In the genomic region with DNA sequence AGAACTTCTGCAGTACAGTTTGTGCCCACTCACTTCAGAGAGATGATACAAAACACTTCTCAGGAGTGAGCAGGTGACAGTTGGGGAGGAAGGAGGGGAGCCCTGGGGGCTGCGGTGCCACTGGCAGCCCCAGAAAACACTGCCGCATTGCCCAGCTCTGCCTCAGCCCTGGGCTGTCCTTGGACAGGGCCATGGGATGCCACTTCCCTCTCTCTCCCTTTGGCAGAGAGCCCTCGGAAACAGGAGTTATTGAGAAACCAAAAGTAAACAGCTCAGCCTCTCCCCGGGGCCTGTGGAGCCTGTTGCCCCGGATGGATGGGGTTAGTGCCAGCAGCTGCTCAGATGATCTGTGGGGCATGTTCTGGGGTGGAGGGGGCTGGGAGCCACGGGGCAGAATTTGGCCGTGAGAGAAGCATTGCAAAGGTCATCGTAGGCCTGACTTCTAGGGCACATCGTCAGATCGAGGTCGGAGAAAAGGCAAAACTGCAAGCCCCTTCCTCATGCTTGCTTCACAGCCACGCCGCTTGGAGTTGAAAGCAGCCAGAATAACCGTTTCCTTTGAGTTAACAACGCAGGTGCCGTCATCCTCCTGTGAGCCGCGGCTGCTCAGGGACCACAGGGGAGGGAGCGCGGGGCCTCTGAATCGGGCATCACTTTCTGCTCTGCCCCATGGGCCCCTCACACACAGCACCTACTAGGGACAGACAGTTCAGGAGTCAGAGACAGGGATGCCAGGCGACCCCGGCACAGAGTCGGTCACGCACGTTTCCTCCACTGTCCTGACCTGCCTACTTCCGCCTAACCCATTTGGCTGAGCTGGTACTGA, we compare ENCODE assay signal across 8 cellular contexts.
A peak's percentile ranks its signal among the peaks of the same experiment; 100 is the strongest.
DNase-seq lines count a peak whose midpoint lies in the region; ATAC-seq, FAIRE-seq and TF ChIP-seq lines count a peak whose summit lies in the region.

No MANE protein-coding gene starts in this region.

- peak overlapping the region; percentile 98 for H2AFZ ChIP-seq in osteoblast (ENCODE audit: low read length)

- H3K4me3 ChIP-seq in esophagus squamous epithelium, result peak overlapping the region; percentile 17 to 61 (median 44)
- H3K4me3 ChIP-seq in osteoblast (ENCODE audit: insufficient read depth, low read length), result peak overlapping the region; percentile 73
- peak overlapping the region; percentile 3 for H3K4me3 ChIP-seq in urinary bladder (ENCODE audit: low read depth, low read length)

- H3K36me3 ChIP-seq in esophagus squamous epithelium (no peaks in the 10 kb centered on the region), osteoblast (ENCODE audit: insufficient read depth, low read length) (no peaks in the 10 kb centered on the region), urinary bladder (ENCODE audit: insufficient read depth) (no peaks in the 10 kb centered on the region)

- H3K4me1 ChIP-seq in esophagus squamous epithelium (peaks cover 13 to 34% (median 16%) of the 10 kb centered on the region in 3 donors), osteoblast (ENCODE audit: insufficient read depth, low read length) (peaks cover 11% of the 10 kb centered on the region), urinary bladder (ENCODE audit: insufficient read depth) (no peaks in the 10 kb centered on the region)

- TF ChIP-seq POLR2A in esophagus squamous epithelium (IDR thresholded peaks at IDR 0.05), result no peak

- WGBS in esophagus squamous epithelium, 2 donors, result 9 to 13% methylated on average over 6 to 7 of the region's 27 CpGs
- WGBS in urinary bladder, result 42% methylated on average over 27 of the region's 27 CpGs

- intact Hi-C loops in esophagus squamous epithelium (cut with DNase I), result no loop called here

- no peaks in the 10 kb centered on the region for H4K20me1 ChIP-seq in osteoblast (ENCODE audit: insufficient read depth, low read length)

- peak; percentile 68 for ATAC-seq in HG02763 (IDR thresholded peaks at IDR 0.05; ENCODE audit: unreplicated experiment)
- no peak for ATAC-seq in HG03520 (IDR thresholded peaks at IDR 0.05; ENCODE audit: unreplicated experiment)

- no peaks in the 10 kb centered on the region for H3K79me2 ChIP-seq in osteoblast (ENCODE audit: insufficient read depth, low read length)

- H3K27me3 ChIP-seq in esophagus squamous epithelium, result no peaks in the 10 kb centered on the region
- H3K27me3 ChIP-seq in osteoblast (ENCODE audit: insufficient read depth, low read length), result no peaks in the 10 kb centered on the region

- peak overlapping the region; percentile 87 for H3K4me2 ChIP-seq in osteoblast (ENCODE audit: insufficient read depth, low read length)

- TF ChIP-seq CTCF in esophagus squamous epithelium (IDR thresholded peaks at IDR 0.05), result no peak
- no peak for TF ChIP-seq CTCF in osteoblast (IDR thresholded peaks at IDR 0.05; ENCODE audit: extremely low read depth, low read depth, low read length)

- FAIRE-seq in GM18507 (lab: Jason Lieb, UNC), result peak; percentile 84

- peak overlapping the region; percentile 78 to 89 (median 86) for H3K27ac ChIP-seq in esophagus squamous epithelium
- peak overlapping the region; percentile 51 for H3K27ac ChIP-seq in osteoblast (ENCODE audit: low read depth, low read length)
- peak overlapping the region; percentile 51 for H3K27ac ChIP-seq in urinary bladder (ENCODE audit: low read depth)

- peak; percentile 33 for DNase-seq in GM18507 (ENCODE audit: extremely low spot score, insufficient read length, low read depth)
- DNase-seq in NCI-H2196 (lab: John Stamatoyannopoulos, UW; ENCODE audit: unreplicated experiment), result peak; percentile 85
- DNase-seq in activated CD8-positive, alpha-beta memory T cell treated with anti-CD3 and anti-CD28 coated beads, Interleukin-2, amount 50 U/mL, for 48 hours, result peak; percentile 78
- DNase-seq in esophagus squamous epithelium (lab: John Stamatoyannopoulos, UW), result peak; percentile 16
- peak; percentile 94 for DNase-seq in osteoblast (ENCODE audit: insufficient read length, low spot score, missing footprints)

- H3K9me3 ChIP-seq in esophagus squamous epithelium (no peaks in the 10 kb centered on the region), osteoblast (ENCODE audit: low read depth, low read length) (no peaks in the 10 kb centered on the region)

Comparison
In these comparisons a context has a peak if more than half of its experiments do, and no peak if none do; other contexts are left out.
1. DNase-seq: peak in every context shown above with its lines; median percentile 94 in osteoblast; 85 in NCI-H2196; 78 in activated CD8-positive, alpha-beta memory T cell treated with anti-CD3 and anti-CD28 coated beads, Interleukin-2, amount 50 U/mL, for 48 hours; 33 in GM18507; 16 in esophagus squamous epithelium.
2. H3K4me3 ChIP-seq: peak in every context shown above with its lines; median percentile 73 in osteoblast; 44 in esophagus squamous epithelium; 3 in urinary bladder.